19 cellular contexts compared by ENCODE assay signal in genomic region chr16:19912445-19913305, GRCh38. TPM values are rescaled to one million over a fixed set of nuclear protein-coding genes. Genes with fewer than 3 reads are reported as not detected.
DNase-seq lines count a peak whose midpoint lies in the region; ATAC-seq and TF ChIP-seq lines count a peak whose summit lies in the region.
"Had no signal": no experiment of that assay in that cellular context is flagged by ENCODE, and none has a peak within 500 bp of the region (broad histone marks: within the 10 kb centered on the region; RNA-seq: fewer than 3 reads in every experiment).

No MANE protein-coding gene starts in this region.

- no peaks in the 10 kb centered on the region for H3K36me3 Mint-ChIP-seq in T-cell

- H3K4me3 Mint-ChIP-seq in T-cell, result no peak overlapping the region
- H3K4me3 Mint-ChIP-seq: CD4-positive, alpha-beta T cell; effector memory CD8-positive, alpha-beta T cell; nephron had no signal

- TF ChIP-seq CTCF in HEK293 (tag by site-specific recombination; IDR thresholded peaks at IDR 0.05) (no peak), epithelial cell of proximal tubule (conservative IDR thresholded peaks at IDR 0.05; ENCODE audit: low read depth, low read length) (no peak)

- ATAC-seq in GM19328 (IDR thresholded peaks at IDR 0.05; ENCODE audit: unreplicated experiment) (no peak), T-cell (replicated peaks in 1 of 4) (no peak), HG03521 (IDR thresholded peaks at IDR 0.05; ENCODE audit: unreplicated experiment) (no peak)
- ATAC-seq: effector memory CD8-positive, alpha-beta T cell had no signal

- no peak overlapping the region for H3K27ac Mint-ChIP-seq in T-cell
- H3K27ac Mint-ChIP-seq: CD4-positive, alpha-beta T cell; effector memory CD8-positive, alpha-beta T cell; nephron had no signal

- no peaks in the 10 kb centered on the region for H3K9me3 ChIP-seq in HEK293 (ENCODE audit: control insufficient read depth, insufficient read depth, low read depth, low read length)
- H3K9me3 ChIP-seq: right atrium auricular region, uterus had no signal

- H3K9me3 Mint-ChIP-seq in T-cell, result no peaks in the 10 kb centered on the region
- H3K9me3 Mint-ChIP-seq: CD4-positive, alpha-beta T cell; effector memory CD8-positive, alpha-beta T cell; nephron had no signal

- POLR2A ChIA-PET in HEK293 (lab: Yijun Ruan, JAX), result no interaction called here
- POLR2A ChIA-PET in T-cell (lab: Charles Lee), result no interaction called here

- peaks cover 16 to 21% of the 10 kb centered on the region in 2 donors for H3K27me3 Mint-ChIP-seq in T-cell

- H3K4me1 Mint-ChIP-seq in T-cell, result peaks cover 3 to 5% (median 4%) of the 10 kb centered on the region in 3 donors
- H3K4me1 Mint-ChIP-seq: nephron had no signal

- H3K4me1 ChIP-seq in HEK293 (ENCODE audit: control insufficient read depth, insufficient read depth, low read length), result no peaks in the 10 kb centered on the region
- H3K4me1 ChIP-seq: uterus had no signal

- no peak overlapping the region for H3K4me3 ChIP-seq in HEK293 (ENCODE audit: low read depth, low read length)
- no peak overlapping the region for H3K4me3 ChIP-seq in epithelial cell of proximal tubule (ENCODE audit: low read depth, low read length)
- H3K4me3 ChIP-seq: right atrium auricular region, uterus had no signal

- no peak overlapping the region for H3K27ac ChIP-seq in HEK293 (ENCODE audit: extremely low read depth, low read depth, low read length)
- H3K27ac ChIP-seq: KMS-11, right atrium auricular region, uterus had no signal

- CTCF ChIA-PET in HEK293 (lab: Yijun Ruan, JAX) (interaction anchor here (0.7 to 2.1 kb wide), 6 partner anchors 24 to 473 kb away, joined by 3 to 6 read pairs (median 3); no protein-coding TSS in a partner anchor), T-cell (lab: Charles Lee) (no interaction called here)

- no peaks in the 10 kb centered on the region for H3K36me3 ChIP-seq in HEK293 (ENCODE audit: control insufficient read depth in 2 of 2, insufficient read depth in 1 of 2, low read length in 2 of 2)
- H3K36me3 ChIP-seq: right atrium auricular region, uterus had no signal

- DNase-seq in RKO (ENCODE audit: low spot score), result peak; percentile 83
- DNase-seq in epithelial cell of proximal tubule (ENCODE audit: low read depth), result peak; percentile 64
- DNase-seq in renal cortical epithelial cell (ENCODE audit: low read depth), result peak; percentile 77
- DNase-seq in T-cell, result no peak
- DNase-seq: CD4-positive, alpha-beta T cell; effector memory CD8-positive, alpha-beta T cell; GDM1; hippocampal formation; NCI-H2081; NK-92 treated with Interleukin-12 subunit alpha and Interleukin-12 subunit beta, amount 100 ng/mL, for 24 hours; stimulated activated naive CD4-positive, alpha-beta T cell; uterus had no signal

TF ChIP-seq in HEK293, 187 proteins besides CTCF, POLR2A, EP300 and RAD21 (continues in another document):
- TF ChIP-seq ZNF221 (tag by site-specific recombination; IDR thresholded peaks at IDR 0.05; ENCODE audit: borderline replicate concordance) (no peak), ZXDB (tag by site-specific recombination; IDR thresholded peaks at IDR 0.05) (no peak), SP2 (tag by site-specific recombination; IDR thresholded peaks at IDR 0.05) (no peak), OSR2 (tag by site-specific recombination; IDR thresholded peaks at IDR 0.05) (peak; percentile 70; the same call in 1 of the 2 replicates), SETDB1 (IDR thresholded peaks at IDR 0.05; ENCODE audit: insufficient read length, low read length) (peak; percentile 10), ZFHX2 (tag by site-specific recombination; conservative IDR thresholded peaks at IDR 0.05) (no peak), HIC1 (tag by site-specific recombination; IDR thresholded peaks at IDR 0.05) (no peak), IKZF3 (tag by site-specific recombination; IDR thresholded peaks at IDR 0.05) (no peak), ZNF600 (tag by site-specific recombination; IDR thresholded peaks at IDR 0.05) (peak; percentile 57; the same call in 1 of the 2 replicates), SP7 (tag by site-specific recombination; IDR thresholded peaks at IDR 0.05) (peak; percentile 85), ZNF214 (tag by site-specific recombination; IDR thresholded peaks at IDR 0.05; ENCODE audit: borderline replicate concordance) (no peak), WT1 (tag by site-specific recombination; IDR thresholded peaks at IDR 0.05) (no peak), ZNF174 (tag by site-specific recombination; IDR thresholded peaks at IDR 0.05) (no peak), ZBTB20 (tag by site-specific recombination; IDR thresholded peaks at IDR 0.05) (peak; percentile 40; the same call in 1 of the 2 replicates), ZNF366 (tag by site-specific recombination; conservative IDR thresholded peaks at IDR 0.05) (0 out of 2 replicates have a peak, but pooled peaks have one; percentile 37), REST (tag by site-specific recombination; IDR thresholded peaks at IDR 0.05) (no peak), ZNF521 (tag by site-specific recombination; IDR thresholded peaks at IDR 0.05) (no peak)
- TF ChIP-seq, protein P1, sequence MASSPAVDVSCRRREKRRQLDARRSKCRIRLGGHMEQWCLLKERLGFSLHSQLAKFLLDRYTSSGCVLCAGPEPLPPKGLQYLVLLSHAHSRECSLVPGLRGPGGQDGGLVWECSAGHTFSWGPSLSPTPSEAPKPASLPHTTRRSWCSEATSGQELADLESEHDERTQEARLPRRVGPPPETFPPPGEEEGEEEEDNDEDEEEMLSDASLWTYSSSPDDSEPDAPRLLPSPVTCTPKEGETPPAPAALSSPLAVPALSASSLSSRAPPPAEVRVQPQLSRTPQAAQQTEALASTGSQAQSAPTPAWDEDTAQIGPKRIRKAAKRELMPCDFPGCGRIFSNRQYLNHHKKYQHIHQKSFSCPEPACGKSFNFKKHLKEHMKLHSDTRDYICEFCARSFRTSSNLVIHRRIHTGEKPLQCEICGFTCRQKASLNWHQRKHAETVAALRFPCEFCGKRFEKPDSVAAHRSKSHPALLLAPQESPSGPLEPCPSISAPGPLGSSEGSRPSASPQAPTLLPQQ (tag by site-specific recombination; IDR thresholded peaks at IDR 0.05), result peak; percentile 70; the same call in 1 of the 2 replicates

RNA-seq across cellular contexts. Expression of gene GPRC5B, which starts 28.0 kb away (rescaled TPM):
- total RNA-seq in epithelial cell of proximal tubule (9.9 and 11.4 TPM in 2 replicates), renal cortical epithelial cell (3.8 and 34.0 TPM in 2 replicates), T-cell (1 to 10 TPM; 1.2 to 4.4 (median 1.4) TPM)
- total RNA-seq: activated CD8-positive, alpha-beta memory T cell treated with anti-CD3 and anti-CD28 coated beads for 36 hours had no signal

Comparison
In these comparisons a context has a peak if more than half of its experiments do, and no peak if none do; other contexts are left out.
1. DNase-seq: peak in RKO (single experiment), epithelial cell of proximal tubule (single experiment) and renal cortical epithelial cell (single experiment); none in T-cell (0 of 34).